Comparison of ENCODE assay signal across 10 cellular contexts in genomic region chr14:89422181-89422951, GRCh38. TPM values are rescaled to one million over a fixed set of nuclear protein-coding genes. Genes with fewer than 3 reads are reported as not detected.
DNase-seq lines count a peak whose midpoint lies in the region; ATAC-seq and TF ChIP-seq lines count a peak whose summit lies in the region.
"Had no signal": no experiment of that assay in that cellular context is flagged by ENCODE, and none has a peak within 500 bp of the region (broad histone marks: within the 10 kb centered on the region; RNA-seq: fewer than 3 reads in every experiment).

No MANE protein-coding gene starts in this region.

- no peaks in the 10 kb centered on the region for H3K9me3 ChIP-seq in left ventricle myocardium inferior (replicated peaks)

- ATAC-seq in left ventricle myocardium superior (no peak), esophagus mucosa (peak; percentile 80), HG03378 (IDR thresholded peaks at IDR 0.05; ENCODE audit: unreplicated experiment) (no peak)
- ATAC-seq: GM12878 had no signal

- TF ChIP-seq CTCF in left ventricle myocardium inferior (IDR thresholded peaks at IDR 0.05; ENCODE audit: borderline replicate concordance) (no peak), retinal pigment epithelial cell (conservative IDR thresholded peaks at IDR 0.05; ENCODE audit: low read depth, low read length) (no peak)

- intact Hi-C loops in left ventricle myocardium inferior (cut with micrococcal nuclease) = no loop called here
- intact Hi-C loops in left ventricle myocardium superior (cut with micrococcal nuclease) = no loop called here

- peak overlapping the region; percentile 55 for H3K27ac ChIP-seq in left ventricle myocardium inferior (replicated peaks)

- no peaks in the 10 kb centered on the region for H3K36me3 ChIP-seq in left ventricle myocardium inferior

- DNase-seq in left ventricle myocardium inferior (no peak), left ventricle myocardium superior (no peak), retinal pigment epithelial cell (ENCODE audit: low read depth) (peak; percentile 30), CD1c-positive myeloid dendritic cell (ENCODE audit: extremely low spot score) (no peak), NCI-H510A treated with DMSO at 0.1 percent for 48 hours (lab: John Stamatoyannopoulos, UW) (no peak), NCI-H1436 (lab: John Stamatoyannopoulos, UW) (no peak)
- DNase-seq: SW 1271 had no signal

- H3K4me1 ChIP-seq in left ventricle myocardium inferior = peaks cover 63% of the 10 kb centered on the region

- no peaks in the 10 kb centered on the region for H3K27me3 ChIP-seq in left ventricle myocardium inferior (ENCODE audit: low read depth)

- no peak overlapping the region for H3K4me3 ChIP-seq in left ventricle myocardium inferior
- no peak overlapping the region for H3K4me3 ChIP-seq in retinal pigment epithelial cell (ENCODE audit: low read length)
- H3K4me3 ChIP-seq: GM12878 had no signal

RNA-seq across cellular contexts. Expression of gene FOXN3, which starts 5.3 kb away (rescaled TPM):
- total RNA-seq in left ventricle myocardium inferior (120 TPM), left ventricle myocardium superior (134 TPM), esophagus mucosa (40.5 TPM)
